ENCODE assay signal across 1 cellular context in genomic region chr6:33759887-33760629, GRCh38.
TF ChIP-seq lines count a peak whose summit lies in the region.

No MANE protein-coding gene starts in this region.

TF ChIP-seq in HCT116, 20 proteins besides CTCF, POLR2A, EP300 and RAD21 (continued from another document):
- TF ChIP-seq YY1 (IDR thresholded peaks at IDR 0.05; ENCODE audit: extremely low read depth, insufficient replicate concordance, low read depth, low read length) (no peak), POLR2AphosphoS5 (IDR thresholded peaks at IDR 0.05; ENCODE audit: low read depth, low read length) (no peak), EGR1 (IDR thresholded peaks at IDR 0.05; ENCODE audit: low read depth) (no peak)
- TF ChIP-seq, protein P1, sequence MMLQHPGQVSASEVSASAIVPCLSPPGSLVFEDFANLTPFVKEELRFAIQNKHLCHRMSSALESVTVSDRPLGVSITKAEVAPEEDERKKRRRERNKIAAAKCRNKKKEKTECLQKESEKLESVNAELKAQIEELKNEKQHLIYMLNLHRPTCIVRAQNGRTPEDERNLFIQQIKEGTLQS (IDR thresholded peaks at IDR 0.05) = no peak
- TF ChIP-seq, protein P2, sequence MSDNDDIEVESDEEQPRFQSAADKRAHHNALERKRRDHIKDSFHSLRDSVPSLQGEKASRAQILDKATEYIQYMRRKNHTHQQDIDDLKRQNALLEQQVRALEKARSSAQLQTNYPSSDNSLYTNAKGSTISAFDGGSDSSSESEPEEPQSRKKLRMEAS (IDR thresholded peaks at IDR 0.05) = no peak
